16 cellular contexts compared by ENCODE assay signal in genomic region chr2:54738281-54738680, GRCh38. TPM values are rescaled to one million over a fixed set of nuclear protein-coding genes. Genes with fewer than 3 reads are reported as not detected.
DNase-seq lines count a peak whose midpoint lies in the region; ATAC-seq and TF ChIP-seq lines count a peak whose summit lies in the region.
"Had no signal": no experiment of that assay in that cellular context is flagged by ENCODE, and none has a peak within 500 bp of the region (broad histone marks: within the 10 kb centered on the region; RNA-seq: fewer than 3 reads in every experiment).

No MANE protein-coding gene starts in this region.

- H3K27ac ChIP-seq in Karpas-422 (ENCODE audit: low read length) = 0 out of 2 replicates have a peak overlapping the region, but pooled peaks have one; percentile 14
- H3K27ac ChIP-seq: 22Rv1; A549; BLaER1 treated with 17β-estradiol and CSF1 and Interleukin-3, amounts not matched to agents 10 nM and 100 nM; C4-2B had no signal

- H3K9me2 ChIP-seq in Karpas-422 (replicated peaks; ENCODE audit: insufficient read depth, low read length) = no peaks in the 10 kb centered on the region

- H3K9me3 ChIP-seq in Karpas-422 (ENCODE audit: low read length) = no peaks in the 10 kb centered on the region
- H3K9me3 ChIP-seq in mucosa of descending colon = no peaks in the 10 kb centered on the region
- H3K9me3 ChIP-seq: A549; BLaER1 treated with 17β-estradiol and CSF1 and Interleukin-3, amounts not matched to agents 10 nM and 100 nM; Caco-2 had no signal

- no peak overlapping the region for H3K9ac ChIP-seq in Karpas-422 (ENCODE audit: low read length)
- H3K9ac ChIP-seq: BLaER1 treated with 17β-estradiol and CSF1 and Interleukin-3, amounts not matched to agents 10 nM and 100 nM had no signal

- peaks cover 8% of the 10 kb centered on the region; the same call in 1 of the 2 replicates for H3K36me3 ChIP-seq in Karpas-422 (ENCODE audit: insufficient read depth, low read length)
- no peaks in the 10 kb centered on the region for H3K36me3 ChIP-seq in mucosa of descending colon (ENCODE audit: low read depth)
- H3K36me3 ChIP-seq: BLaER1 treated with 17β-estradiol and CSF1 and Interleukin-3, amounts not matched to agents 10 nM and 100 nM had no signal

- DNase-seq in NCI-H146 treated with DMSO at 0.1 percent for 48 hours (lab: John Stamatoyannopoulos, UW; ENCODE audit: unreplicated experiment) (peak; percentile 8), NCI-H146 (lab: John Stamatoyannopoulos, UW) (no peak), Karpas-422 (no peak), mucosa of descending colon (no peak), cerebellum (ENCODE audit: low spot score) (no peak)
- DNase-seq: AML-193; Caco-2; Calu3; CD4-positive, alpha-beta T cell; CD8-positive, alpha-beta T cell; DMS79 treated with DMSO at 0.1 percent for 48 hours; GF-D8 had no signal

- intact Hi-C loops in mucosa of descending colon (cut with DNase I, micrococcal nuclease) = no loop called here

- no peaks in the 10 kb centered on the region for H3K27me3 ChIP-seq in Karpas-422 (ENCODE audit: low read length)

- H3K4me2 ChIP-seq in Karpas-422 (ENCODE audit: low read depth, low read length, poor library complexity, severe bottlenecking) = no peak overlapping the region
- H3K4me2 ChIP-seq: A549; BLaER1 treated with 17β-estradiol and CSF1 and Interleukin-3, amounts not matched to agents 10 nM and 100 nM had no signal

- peaks cover 99% of the 10 kb centered on the region for H3K79me2 ChIP-seq in Karpas-422 (ENCODE audit: low read length)

- no peak overlapping the region for H2AFZ ChIP-seq in Karpas-422 (ENCODE audit: low read length)

- H3K4me1 ChIP-seq in Karpas-422 (ENCODE audit: low read length) (peaks cover 77% of the 10 kb centered on the region), mucosa of descending colon (ENCODE audit: low read depth) (no peaks in the 10 kb centered on the region)
- H3K4me1 ChIP-seq: A549; BLaER1 treated with 17β-estradiol and CSF1 and Interleukin-3, amounts not matched to agents 10 nM and 100 nM had no signal

- H3K4me3 ChIP-seq in Karpas-422 (ENCODE audit: low read length) = no peak overlapping the region
- no peak overlapping the region for H3K4me3 ChIP-seq in mucosa of descending colon
- H3K4me3 ChIP-seq: A549; BLaER1 treated with 17β-estradiol and CSF1 and Interleukin-3, amounts not matched to agents 10 nM and 100 nM had no signal

- no peaks in the 10 kb centered on the region for H4K20me1 ChIP-seq in Karpas-422 (ENCODE audit: insufficient read depth, low read depth, low read length)
- H4K20me1 ChIP-seq: BLaER1 treated with 17β-estradiol and CSF1 and Interleukin-3, amounts not matched to agents 10 nM and 100 nM had no signal

- TF ChIP-seq CTCF in mucosa of descending colon (IDR thresholded peaks at IDR 0.05) = no peak

- ATAC-seq in mucosa of descending colon = peak; percentile 15
- ATAC-seq: A549; CD8-positive, alpha-beta T cell had no signal

RNA-seq across cellular contexts. Expression of gene EML6, which starts 14.8 kb away (rescaled TPM):
- 133 and 187 TPM in 2 replicates for total RNA-seq in Karpas-422 (2014; rRNA removed; shearing (Covaris generic); ENCODE audit: low replicate concordance)
- total RNA-seq in mucosa of descending colon (1 to 10 TPM; 3.4 to 7.3 (median 5.3) TPM), cerebellum (23.0 TPM)
